ENCODE assay signal across 11 cellular contexts in genomic region chr1:44783697-44784093, GRCh38. TPM values are rescaled to one million over a fixed set of nuclear protein-coding genes. Genes with fewer than 3 reads are reported as not detected.
DNase-seq lines count a peak whose midpoint lies in the region; ATAC-seq and TF ChIP-seq lines count a peak whose summit lies in the region.
"Had no signal": no experiment of that assay in that cellular context is flagged by ENCODE, and none has a peak within 500 bp of the region (broad histone marks: within the 10 kb centered on the region; RNA-seq: fewer than 3 reads in every experiment).

No MANE protein-coding gene starts in this region.

- H4K20me1 ChIP-seq in hepatocyte (ENCODE audit: insufficient read depth, poor library complexity, severe bottlenecking): peaks cover under 1% of the 10 kb centered on the region

- peak overlapping the region; percentile 57 to 74 (median 63) for H3K4me3 Mint-ChIP-seq in T-cell

- peak overlapping the region; percentile 98 for H3K4me2 ChIP-seq in hepatocyte

- peak overlapping the region; percentile 76 to 83 for H3K27ac Mint-ChIP-seq in T-cell

- no peaks in the 10 kb centered on the region for H3K27me3 Mint-ChIP-seq in T-cell

- CTCF ChIA-PET in T-cell (lab: Charles Lee): interaction anchor here in 1 of 2 donors (1.0 to 2.3 kb wide), 3 partner anchors 9 to 520 kb away, joined by 3 to 6 read pairs (median 5); partner anchors contain the start of genes PLK3 and RPS8

- H3K4me3 ChIP-seq in hepatocyte: no peak overlapping the region
- H3K4me3 ChIP-seq in skin epidermis: peak overlapping the region in 6 of 7 experiments; percentile 27 to 48 (median 39)

- no peaks in the 10 kb centered on the region for H3K27me3 ChIP-seq in hepatocyte

- no peaks in the 10 kb centered on the region for H3K36me3 ChIP-seq in hepatocyte (replicated peaks; ENCODE audit: insufficient read depth, low read depth)

- POLR2A ChIA-PET in T-cell (lab: Charles Lee): interaction anchor here in 1 of 2 donors (0.6 to 1.1 kb wide), 3 partner anchors 8 to 39 kb away, joined by 3 to 7 read pairs (median 4); partner anchors contain the start of gene RPS8

- H3K4me1 ChIP-seq in hepatocyte (ENCODE audit: insufficient read depth): peaks cover 21% of the 10 kb centered on the region

- 64% methylated on average over 8 of the region's 8 CpGs for WGBS in hepatocyte (ENCODE audit: low lambda C conversion rate, missing lambda C conversion rate)

- DNase-seq in DMS 273 (lab: John Stamatoyannopoulos, UW; ENCODE audit: unreplicated experiment) (peak; percentile 44), DMS 273 treated with DMSO at 0.1 percent for 48 hours (lab: John Stamatoyannopoulos, UW) (no peak), T-cell (no peak), hepatocyte (ENCODE audit: low spot score) (no peak), GM19240 (ENCODE audit: insufficient read length, low spot score) (no peak), GF-D8 (lab: John Stamatoyannopoulos, UW) (no peak)
- DNase-seq: NCI-H1930 had no signal

- no peaks in the 10 kb centered on the region for H3K9me3 Mint-ChIP-seq in T-cell

- H3K27ac ChIP-seq in hepatocyte (peak overlapping the region; percentile 9), skin epidermis (peak overlapping the region in 17 of 21 experiments; percentile 22 to 81 (median 57))
- H3K27ac ChIP-seq: 22Rv1 had no signal

- peaks cover 2% of the 10 kb centered on the region for H3K79me2 ChIP-seq in hepatocyte

- H2AFZ ChIP-seq in hepatocyte: peak overlapping the region; percentile 97

- H3K4me1 Mint-ChIP-seq in T-cell: peaks cover 28 to 32% (median 30%) of the 10 kb centered on the region in 3 donors

- no peaks in the 10 kb centered on the region for H3K9me3 ChIP-seq in hepatocyte (ENCODE audit: low read depth)

- TF ChIP-seq CTCF in hepatocyte (IDR thresholded peaks at IDR 0.05; ENCODE audit: poor library complexity): no peak

- ATAC-seq in T-cell (replicated peaks in 1 of 4) (no peak), HG02610 (IDR thresholded peaks at IDR 0.05; ENCODE audit: unreplicated experiment) (no peak)

- no peaks in the 10 kb centered on the region for H3K9me2 ChIP-seq in hepatocyte (replicated peaks; ENCODE audit: insufficient read depth)

- H3K36me3 Mint-ChIP-seq in T-cell: peaks cover 17% of the 10 kb centered on the region

RNA-seq across cellular contexts. Expression of gene BEST4, which starts 4.3 kb away (rescaled TPM):
- total RNA-seq in T-cell: 1 to 10 TPM in 4 of 5 donors, under 1 TPM in 1; 0.75 to 2.4 (median 1.6) TPM
- 0.72 and 0.83 TPM in 2 replicates for total RNA-seq in hepatocyte
- 0.48 and 2.2 TPM in 2 replicates for polyA plus RNA-seq in hepatocyte
- polyA plus RNA-seq: neural cell had no signal

RNA-seq across cellular contexts. Expression of gene RPS8, which starts 8.4 kb away (rescaled TPM):
- 1,000 to 10,000 TPM; 2,713 to 2,895 (median 2,873) TPM for total RNA-seq in T-cell
- 2,179 and 2,550 TPM in 2 replicates for total RNA-seq in hepatocyte
- polyA plus RNA-seq in hepatocyte: 481 and 503 TPM in 2 replicates

RNA-seq across cellular contexts. Expression of gene PLK3, which starts 16.5 kb away (rescaled TPM):
- total RNA-seq in T-cell (100 to 1,000 TPM; 124 to 453 (median 136) TPM), hepatocyte (8.9 and 18.2 TPM in 2 replicates)
- polyA plus RNA-seq in hepatocyte: 38.7 and 40.1 TPM in 2 replicates

RNA-seq across cellular contexts. Expression of gene DYNLT4, which starts 23.5 kb away (rescaled TPM):
- total RNA-seq in T-cell: 1 to 10 TPM in 2 of 5 donors, under 1 TPM in 2, not detected in 1; 0.36 to 4.3 (median 2.3) TPM
- total RNA-seq in hepatocyte: 0.30 and 1.6 TPM in 2 replicates
- polyA plus RNA-seq in hepatocyte: 2.2 and 3.0 TPM in 2 replicates
- polyA plus RNA-seq: neural cell had no signal

RNA-seq across cellular contexts. Expression of gene BTBD19, which starts 24.6 kb away (rescaled TPM):
- total RNA-seq in T-cell: 10 to 100 TPM; 10.1 to 56.7 (median 11.5) TPM
- 4.8 and 5.5 TPM in 2 replicates for total RNA-seq in hepatocyte
- 16.8 and 20.6 TPM in 2 replicates for polyA plus RNA-seq in hepatocyte
- polyA plus RNA-seq: neural cell had no signal
